ENCODE assay signal across 9 cellular contexts in the genomic region with DNA sequence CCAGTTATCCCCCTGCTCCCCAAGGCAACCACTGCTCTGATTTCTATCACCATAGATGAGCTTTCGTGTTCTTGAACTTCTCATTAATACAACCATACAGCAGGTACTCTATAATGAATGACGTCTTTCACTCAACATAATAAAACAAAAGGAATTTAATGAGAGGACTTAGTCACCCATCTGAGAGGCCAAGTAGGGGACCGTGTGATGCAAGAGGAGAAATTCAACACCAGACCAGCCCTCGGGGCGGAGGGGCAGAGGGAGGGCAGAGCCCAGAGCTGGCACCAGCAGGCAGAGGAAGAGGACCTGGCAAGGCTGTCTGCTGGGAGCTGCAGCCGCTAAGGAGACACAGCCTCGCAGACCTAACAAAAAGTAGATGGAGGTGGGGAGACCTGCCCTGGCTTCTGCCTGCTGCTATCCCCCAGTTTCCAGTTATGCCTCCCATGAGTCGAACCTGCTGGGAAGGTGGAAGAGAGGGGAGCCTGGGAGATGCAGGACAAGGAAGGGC.
DNase-seq lines count a peak whose midpoint lies in the region; ATAC-seq and TF ChIP-seq lines count a peak whose summit lies in the region.
"Had no signal": no experiment of that assay in that cellular context is flagged by ENCODE, and none has a peak within 500 bp of the region (broad histone marks: within the 10 kb centered on the region; RNA-seq: fewer than 3 reads in every experiment).

No MANE protein-coding gene starts in this region.

- TF ChIP-seq CTCF in brain microvascular endothelial cell (IDR thresholded peaks at IDR 0.05; ENCODE audit: low read depth, low read length, missing control alignments) = no peak

- H3K27me3 ChIP-seq in brain microvascular endothelial cell (replicated peaks) = no peaks in the 10 kb centered on the region
- H3K27me3 ChIP-seq: cardiac muscle cell had no signal

- no peak overlapping the region for H3K27ac ChIP-seq in brain microvascular endothelial cell
- H3K27ac ChIP-seq: cardiac muscle cell had no signal

- no peaks in the 10 kb centered on the region for H3K36me3 ChIP-seq in brain microvascular endothelial cell (replicated peaks)
- H3K36me3 ChIP-seq: cardiac muscle cell had no signal

- TF ChIP-seq POLR2A in erythroblast (IDR thresholded peaks at IDR 0.05; ENCODE audit: low read length) = no peak

- H3K4me3 ChIP-seq in brain microvascular endothelial cell (ENCODE audit: low read depth, low read length) = no peak overlapping the region
- H3K4me3 ChIP-seq: cardiac muscle cell had no signal

- in situ Hi-C loops in brain microvascular endothelial cell (cut with HindIII; ENCODE audit: low pct_ligation_motif_present, low sequenced_read_pairs) = no loop called here

- peak; percentile 95 for DNase-seq in DMS 273 (lab: John Stamatoyannopoulos, UW; ENCODE audit: unreplicated experiment)
- peak; percentile 92 for DNase-seq in NCI-H1105 treated with DMSO at 0.1 percent for 48 hours (lab: John Stamatoyannopoulos, UW)
- peak; percentile 56 for DNase-seq in brain microvascular endothelial cell
- DNase-seq in left kidney (ENCODE audit: low read depth, low spot score) = peak; percentile 85
- DNase-seq in middle frontal gyrus (ENCODE audit: extremely low spot score, low spot score) = no peak
- DNase-seq in erythroblast (lab: John Stamatoyannopoulos, UW) = no peak
- DNase-seq in D341Med (ENCODE audit: low spot score) = no peak

- ATAC-seq in GM21529 (IDR thresholded peaks at IDR 0.05; ENCODE audit: unreplicated experiment) = no peak

Comparison
In these comparisons a context has a peak if more than half of its experiments do, and no peak if none do; other contexts are left out.
1. DNase-seq: peak in DMS 273 (single experiment), NCI-H1105 treated with DMSO at 0.1 percent for 48 hours (single experiment), brain microvascular endothelial cell (single experiment) and left kidney (single experiment); none in middle frontal gyrus (single experiment), erythroblast (0 of 2) and D341Med (single experiment).